In genomic region chr10:22619111-22619510, GRCh38 we compare ENCODE assay signal across 1 cellular context.
TF ChIP-seq lines count a peak whose summit lies in the region.

No MANE protein-coding gene starts in this region.

TF ChIP-seq in IMR-90, 13 proteins besides CTCF, POLR2A, EP300 and RAD21:
- TF ChIP-seq ELK1 (IDR thresholded peaks at IDR 0.05; ENCODE audit: borderline replicate concordance, low read depth, low read length) (no peak), NFE2L2 (IDR thresholded peaks at IDR 0.05; ENCODE audit: low read depth, low read length) (no peak), RFX5 (IDR thresholded peaks at IDR 0.05; ENCODE audit: low read depth, low read length) (no peak), MAFK (IDR thresholded peaks at IDR 0.05; ENCODE audit: low read depth, low read length) (no peak), USF2 (IDR thresholded peaks at IDR 0.05; ENCODE audit: low read depth, low read length) (no peak), SMC3 (IDR thresholded peaks at IDR 0.05; ENCODE audit: low read depth, low read length) (no peak), MXI1 (IDR thresholded peaks at IDR 0.05; ENCODE audit: borderline replicate concordance, low read depth, low read length) (no peak), CHD1 (IDR thresholded peaks at IDR 0.05; ENCODE audit: low read depth, low read length) (no peak), FOS (IDR thresholded peaks at IDR 0.05; ENCODE audit: low read depth, low read length) (no peak), RCOR1 (IDR thresholded peaks at IDR 0.05; ENCODE audit: insufficient replicate concordance, low read length) (no peak), MAZ (IDR thresholded peaks at IDR 0.05; ENCODE audit: borderline replicate concordance, low read depth, low read length) (no peak), CEBPB (IDR thresholded peaks at IDR 0.05; ENCODE audit: low read depth, low read length) (no peak), BHLHE40 (IDR thresholded peaks at IDR 0.05; ENCODE audit: low read depth, low read length) (no peak)
